In the genomic region with DNA sequence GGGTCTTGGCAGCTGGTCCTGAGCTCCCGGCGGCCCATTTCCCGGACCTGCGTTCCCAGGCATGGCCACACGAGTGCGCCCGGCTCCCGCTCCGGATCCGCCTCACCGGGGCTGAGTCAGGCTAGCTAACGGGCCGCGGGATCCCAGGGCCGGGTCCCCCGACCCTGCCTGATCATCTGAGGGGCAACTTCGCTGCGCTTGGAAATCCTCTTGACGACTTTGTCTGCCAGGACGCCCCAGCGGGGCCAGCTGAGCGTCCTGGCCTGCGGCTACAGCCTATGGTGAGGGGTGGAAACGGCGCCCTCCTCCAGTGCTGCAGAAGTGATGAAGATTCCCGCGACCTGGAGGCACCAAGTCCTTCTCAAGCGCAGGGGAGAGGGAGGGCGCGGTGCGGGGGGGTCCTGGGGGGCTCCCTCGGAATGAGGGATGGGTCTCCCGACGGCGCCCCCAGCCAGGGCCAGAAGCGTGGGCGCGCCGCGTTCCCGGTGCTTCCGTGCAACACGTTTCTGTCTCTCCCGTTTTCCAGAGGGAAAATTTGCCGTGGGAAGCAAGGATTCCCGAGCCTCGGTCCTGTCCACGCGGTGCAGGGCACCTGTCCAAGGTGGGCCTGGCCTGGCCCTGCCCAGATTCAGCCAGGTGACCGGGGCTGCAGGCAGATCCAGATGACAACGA, we compare ENCODE assay signal across 8 cellular contexts.
DNase-seq lines count a peak whose midpoint lies in the region; ATAC-seq lines count a peak whose summit lies in the region.

No MANE protein-coding gene starts in this region.

- peaks cover 5 to 12% (median 8%) of the 10 kb centered on the region in 3 donors for H3K4me1 Mint-ChIP-seq in naive B cell
- peaks cover 14% of the 10 kb centered on the region for H3K4me1 Mint-ChIP-seq in stimulated activated effector memory CD8-positive, alpha-beta T cell treated with anti-CD3 and anti-CD28 coated beads, Interleukin-12 subunit alpha, Interleukin-12 subunit beta, amount 100 ng/mL, for 72 hours

- H3K27me3 Mint-ChIP-seq in naive B cell = peaks cover 33 to 58% (median 48%) of the 10 kb centered on the region in 3 donors

- peak; percentile 87 for ATAC-seq in HG02798 (IDR thresholded peaks at IDR 0.05; ENCODE audit: poor library complexity, unreplicated experiment)
- ATAC-seq in esophagus mucosa = peak; percentile 73
- ATAC-seq in naive B cell (ENCODE audit: low read depth in 2 of 2) = peak; percentile 47 to 52
- peak; percentile 80 for ATAC-seq in stimulated activated effector memory CD8-positive, alpha-beta T cell treated with anti-CD3 and anti-CD28 coated beads, Interleukin-12 subunit alpha, Interleukin-12 subunit beta, amount 100 ng/mL, for 72 hours

- no peaks in the 10 kb centered on the region for H3K36me3 Mint-ChIP-seq in naive B cell
- H3K36me3 Mint-ChIP-seq in stimulated activated effector memory CD8-positive, alpha-beta T cell treated with anti-CD3 and anti-CD28 coated beads, Interleukin-12 subunit alpha, Interleukin-12 subunit beta, amount 100 ng/mL, for 72 hours = no peaks in the 10 kb centered on the region

- peak; percentile 32 to 65 (median 51) for DNase-seq in NCI-H1417 (lab: John Stamatoyannopoulos, UW)
- no peak for DNase-seq in NCI-H1417 treated with DMSO at 0.1 percent for 48 hours (lab: John Stamatoyannopoulos, UW)
- peak; percentile 40 for DNase-seq in NCI-H2171 treated with DMSO at 0.1 percent for 48 hours (lab: John Stamatoyannopoulos, UW)
- DNase-seq in activated T-cell treated with anti-CD3 and anti-CD28 coated beads for 24 hours (ENCODE audit: low read depth) = peak; percentile 58
- peak; percentile 31 for DNase-seq in naive B cell
- peak; percentile 60 to 87 for DNase-seq in stimulated activated effector memory CD8-positive, alpha-beta T cell treated with anti-CD3 and anti-CD28 coated beads, Interleukin-12 subunit alpha, Interleukin-12 subunit beta, amount 100 ng/mL, for 72 hours (ENCODE audit: low spot score in 2 of 2)

- H3K9me3 Mint-ChIP-seq in naive B cell = no peaks in the 10 kb centered on the region
- no peaks in the 10 kb centered on the region for H3K9me3 Mint-ChIP-seq in stimulated activated effector memory CD8-positive, alpha-beta T cell treated with anti-CD3 and anti-CD28 coated beads, Interleukin-12 subunit alpha, Interleukin-12 subunit beta, amount 100 ng/mL, for 72 hours

- H3K27ac Mint-ChIP-seq in naive B cell = no peak overlapping the region
- H3K27ac Mint-ChIP-seq in stimulated activated effector memory CD8-positive, alpha-beta T cell treated with anti-CD3 and anti-CD28 coated beads, Interleukin-12 subunit alpha, Interleukin-12 subunit beta, amount 100 ng/mL, for 72 hours = no peak overlapping the region

- peak overlapping the region in 4 of 8 donors; percentile 26 to 60 (median 46) for H3K4me3 Mint-ChIP-seq in naive B cell
- peak overlapping the region; percentile 55 for H3K4me3 Mint-ChIP-seq in stimulated activated effector memory CD8-positive, alpha-beta T cell treated with anti-CD3 and anti-CD28 coated beads, Interleukin-12 subunit alpha, Interleukin-12 subunit beta, amount 100 ng/mL, for 72 hours
